In genomic region chr5:6632931-6633468, GRCh38 we compare ENCODE assay signal across 1 cellular context.
TF ChIP-seq lines count a peak whose summit lies in the region.

Gene NSUN2 (minus strand): TSS chr5:6633044. CDS start chr5:6632979, 65 bp downstream.
Gene SRD5A1 (plus strand): TSS chr5:6633440. CDS start chr5:6633577, 137 bp downstream.

TF ChIP-seq in HepG2, 621 proteins besides CTCF, POLR2A, EP300 and RAD21 (continued from another document):
- no peak for TF ChIP-seq ZBTB10 (CRISPR knock-in tag; IDR thresholded peaks at IDR 0.05; ENCODE audit: borderline replicate concordance)
- no peak for TF ChIP-seq ZNF773 (CRISPR knock-in tag; IDR thresholded peaks at IDR 0.05; ENCODE audit: borderline replicate concordance)
- TF ChIP-seq MAZ (IDR thresholded peaks at IDR 0.05; ENCODE audit: borderline replicate concordance, low read depth, low read length): no peak
- peak; percentile 12; the same call in 1 of the 2 replicates for TF ChIP-seq MAZ (CRISPR knock-in tag; IDR thresholded peaks at IDR 0.05; ENCODE audit: low read depth)
- TF ChIP-seq ATF7 (IDR thresholded peaks at IDR 0.05): no peak
- no peak for TF ChIP-seq ATF7 (CRISPR knock-in tag; IDR thresholded peaks at IDR 0.05)
- no peak for TF ChIP-seq DBP (CRISPR knock-in tag; IDR thresholded peaks at IDR 0.05; ENCODE audit: not compliant biosample characterization)
- TF ChIP-seq ESRRA (CRISPR knock-in tag; IDR thresholded peaks at IDR 0.05; ENCODE audit: low read depth): no peak
- TF ChIP-seq NR0B2 (CRISPR knock-in tag; IDR thresholded peaks at IDR 0.05): no peak; the same call in 1 of the 2 replicates
- TF ChIP-seq DNMT3B (CRISPR knock-in tag; conservative IDR thresholded peaks at IDR 0.05): no peak
- TF ChIP-seq GZF1 (CRISPR knock-in tag; IDR thresholded peaks at IDR 0.05): no peak
- peak; percentile 90 for TF ChIP-seq ARID4A (CRISPR knock-in tag; IDR thresholded peaks at IDR 0.05; ENCODE audit: borderline replicate concordance)
- peak; percentile 73 for TF ChIP-seq ZFP91 (CRISPR knock-in tag; IDR thresholded peaks at IDR 0.05; ENCODE audit: borderline replicate concordance)
- no peak for TF ChIP-seq RARG (CRISPR knock-in tag; IDR thresholded peaks at IDR 0.05; ENCODE audit: low read depth)
- TF ChIP-seq HMGXB3 (CRISPR knock-in tag; IDR thresholded peaks at IDR 0.05; ENCODE audit: borderline replicate concordance): no peak
- TF ChIP-seq HDAC2 (CRISPR knock-in tag; IDR thresholded peaks at IDR 0.05): peak; percentile 27; the same call in 1 of the 2 replicates
- TF ChIP-seq SKI (IDR thresholded peaks at IDR 0.05; ENCODE audit: partially characterized antibody): peak; percentile 17
